ENCODE assay signal across 21 cellular contexts in the genomic region with DNA sequence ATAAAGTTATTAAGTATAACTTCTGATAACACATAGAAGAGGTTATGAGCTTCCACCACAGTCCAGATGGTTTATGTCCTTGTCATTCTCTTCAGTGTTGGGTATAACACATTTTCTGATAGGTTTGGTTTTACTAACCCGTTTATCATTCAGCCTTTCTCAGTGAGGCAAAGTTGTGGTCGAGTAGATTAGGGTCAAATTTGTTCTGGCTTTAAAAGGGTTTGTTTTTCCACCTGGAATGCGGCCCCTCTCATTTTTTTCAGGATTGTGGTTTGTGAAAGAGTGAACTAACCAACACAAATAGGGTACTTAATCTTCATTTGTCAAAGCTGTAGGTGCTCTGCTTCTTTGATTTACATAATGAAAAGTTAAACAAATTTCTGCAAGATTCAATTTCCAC.
DNase-seq lines count a peak whose midpoint lies in the region; ATAC-seq and TF ChIP-seq lines count a peak whose summit lies in the region.
"Had no signal": no experiment of that assay in that cellular context is flagged by ENCODE, and none has a peak within 500 bp of the region (broad histone marks: within the 10 kb centered on the region; RNA-seq: fewer than 3 reads in every experiment).

No MANE protein-coding gene starts in this region.

- no TSS peak for BruUV-seq in PC-3 (replicated peaks; lab: Mats Ljungman, UMichigan)

- no peak overlapping the region for H3K27ac ChIP-seq in HEK293 (ENCODE audit: extremely low read depth, low read depth, low read length)
- H3K27ac ChIP-seq in PC-3 (ENCODE audit: low read length) = peak overlapping the region; percentile 99
- peak overlapping the region; percentile 94 for H3K27ac ChIP-seq in epithelial cell of prostate
- H3K27ac ChIP-seq: lower lobe of right lung, tibial artery, VCaP had no signal

- H3K27me3 Mint-ChIP-seq in progenitor cell of endocrine pancreas = peaks cover 5% of the 10 kb centered on the region
- H3K27me3 Mint-ChIP-seq: IgD-negative memory B cell had no signal

- H3K4me1 Mint-ChIP-seq in progenitor cell of endocrine pancreas (ENCODE audit: low read depth) = peaks cover 32% of the 10 kb centered on the region
- H3K4me1 Mint-ChIP-seq: IgD-negative memory B cell, immature natural killer cell had no signal

- TF ChIP-seq CTCF in HEK293 (tag by site-specific recombination; IDR thresholded peaks at IDR 0.05) (no peak), PC-3 (conservative IDR thresholded peaks at IDR 0.05; ENCODE audit: low read depth, low read length) (no peak), progenitor cell of endocrine pancreas (IDR thresholded peaks at IDR 0.05; ENCODE audit: unreplicated experiment) (no peak)

- POLR2A ChIA-PET in HEK293 (lab: Yijun Ruan, JAX) = no interaction called here
- POLR2A ChIA-PET in PC-3 (lab: Charles Lee; ENCODE audit: unreplicated experiment) = no interaction called here

- peaks cover 7% of the 10 kb centered on the region for H3F3A ChIP-seq in PC-3 (ENCODE audit: low read length, unreplicated experiment)

- peak overlapping the region; percentile 44 for H3K27ac Mint-ChIP-seq in progenitor cell of endocrine pancreas
- H3K27ac Mint-ChIP-seq: IgD-negative memory B cell, immature natural killer cell had no signal

- peak overlapping the region; percentile 12 for H3K4me2 ChIP-seq in PC-3 (ENCODE audit: low read length)

- H3K9me3 ChIP-seq in HEK293 (ENCODE audit: control insufficient read depth, insufficient read depth, low read depth, low read length) (no peaks in the 10 kb centered on the region), PC-3 (ENCODE audit: low read length) (no peaks in the 10 kb centered on the region)
- H3K9me3 ChIP-seq: lower lobe of right lung had no signal

- CTCF ChIA-PET in HEK293 (lab: Yijun Ruan, JAX) = interaction anchor here (0.7 kb wide), 1 partner anchor 412 kb away, joined by 3 read pairs; no protein-coding TSS in a partner anchor
- CTCF ChIA-PET in PC-3 (lab: Charles Lee) = no interaction called here

- H3K36me3 ChIP-seq in HEK293 (ENCODE audit: control insufficient read depth in 2 of 2, insufficient read depth in 1 of 2, low read length in 2 of 2) (no peaks in the 10 kb centered on the region), PC-3 (ENCODE audit: low read depth, low read length) (no peaks in the 10 kb centered on the region)
- H3K36me3 ChIP-seq: lower lobe of right lung, tibial artery had no signal

- H3K79me2 ChIP-seq in PC-3 (ENCODE audit: low read length) = no peaks in the 10 kb centered on the region

- H3K27me3 ChIP-seq in PC-3 (ENCODE audit: low read length) = no peaks in the 10 kb centered on the region
- H3K27me3 ChIP-seq: tibial artery had no signal

- no peak overlapping the region for H3K4me3 Mint-ChIP-seq in progenitor cell of endocrine pancreas (ENCODE audit: low read depth)
- H3K4me3 Mint-ChIP-seq: IgD-negative memory B cell, immature natural killer cell had no signal

- H4K20me1 ChIP-seq in PC-3 (ENCODE audit: low read length) = no peaks in the 10 kb centered on the region

- H3K4me3 ChIP-seq in HEK293 (ENCODE audit: low read depth, low read length) (no peak overlapping the region), PC-3 (ENCODE audit: low read length) (no peak overlapping the region)
- H3K4me3 ChIP-seq: lower lobe of right lung, tibial artery had no signal

- H3K4me1 ChIP-seq in HEK293 (ENCODE audit: control insufficient read depth, insufficient read depth, low read length) = peaks cover 29% of the 10 kb centered on the region
- peaks cover 65% of the 10 kb centered on the region for H3K4me1 ChIP-seq in PC-3 (ENCODE audit: insufficient read depth, low read length)
- H3K4me1 ChIP-seq: lower lobe of right lung had no signal

- peak overlapping the region; percentile 23; the same call in 1 of the 2 replicates for H2AFZ ChIP-seq in PC-3 (ENCODE audit: low read length)

- intact Hi-C loops in PC-3 (cut with micrococcal nuclease) = loop anchor here (10.0 kb wide), 2 partner anchors 211 to 281 kb away; no protein-coding TSS in a partner anchor

- H3K36me3 Mint-ChIP-seq in progenitor cell of endocrine pancreas (ENCODE audit: insufficient read depth) = no peaks in the 10 kb centered on the region
- H3K36me3 Mint-ChIP-seq: IgD-negative memory B cell had no signal

- H3K9me2 ChIP-seq in PC-3 (replicated peaks; ENCODE audit: low read length) = no peaks in the 10 kb centered on the region

- peaks cover 2% of the 10 kb centered on the region for H3K9me3 Mint-ChIP-seq in progenitor cell of endocrine pancreas (ENCODE audit: low read depth)

- ATAC-seq in PC-3 (no peak), GM19328 (IDR thresholded peaks at IDR 0.05; ENCODE audit: unreplicated experiment) (no peak), GM18870 (IDR thresholded peaks at IDR 0.05; ENCODE audit: unreplicated experiment) (no peak)
- ATAC-seq: lower lobe of right lung; Right ventricle myocardium inferior; sciatic nerve; stimulated activated naive CD8-positive, alpha-beta T cell treated with anti-CD3 and anti-CD28 coated beads, Interleukin-15, Interleukin-2, amounts not matched to agents 100 U/mL and 50 U/mL, for 24 hours had no signal

- peak; percentile 13 for DNase-seq in PC-3
- no peak for DNase-seq in epithelial cell of prostate (ENCODE audit: low read depth, low spot score)
- DNase-seq in progenitor cell of endocrine pancreas (ENCODE audit: low spot score, unreplicated experiment) = no peak
- DNase-seq in SIG-M5 (lab: John Stamatoyannopoulos, UW) = no peak
- DNase-seq: activated CD4-positive, alpha-beta T cell treated with anti-CD3 and anti-CD28 coated beads, Interleukin-2, amount 50 U/mL, for 4 hours; amniotic stem cell; DMS79 treated with DMSO at 0.1 percent for 48 hours; head of caudate nucleus; immature natural killer cell; lower lobe of right lung; NCI-H187; stimulated activated naive CD8-positive, alpha-beta T cell treated with anti-CD3 and anti-CD28 coated beads, Interleukin-15, Interleukin-2, amounts not matched to agents 100 U/mL and 50 U/mL, for 24 hours; T-helper 2 cell; tibial artery had no signal

- peak overlapping the region; percentile 12; the same call in 1 of the 2 replicates for H3K9ac ChIP-seq in PC-3 (ENCODE audit: low read length)

TF ChIP-seq in HEK293, 187 proteins besides CTCF, POLR2A, EP300 and RAD21 (continues in another document):
- TF ChIP-seq ZNF10 (tag by site-specific recombination; IDR thresholded peaks at IDR 0.05) (no peak), ZNF707 (tag by site-specific recombination; IDR thresholded peaks at IDR 0.05) (no peak), ZNF184 (tag by site-specific recombination; IDR thresholded peaks at IDR 0.05) (no peak), ZNF221 (tag by site-specific recombination; IDR thresholded peaks at IDR 0.05; ENCODE audit: borderline replicate concordance) (no peak), ZNF341 (tag by site-specific recombination; IDR thresholded peaks at IDR 0.05; ENCODE audit: low read depth) (no peak), KLF10 (tag by site-specific recombination; IDR thresholded peaks at IDR 0.05) (no peak), ZNF394 (tag by site-specific recombination; IDR thresholded peaks at IDR 0.05; ENCODE audit: borderline replicate concordance) (no peak), WT1 (tag by site-specific recombination; IDR thresholded peaks at IDR 0.05) (peak; percentile 75), GLI2 (tag by site-specific recombination; IDR thresholded peaks at IDR 0.05; ENCODE audit: borderline replicate concordance, low read depth) (peak; percentile 49; the same call in 1 of the 2 replicates)
- TF ChIP-seq, protein P1, sequence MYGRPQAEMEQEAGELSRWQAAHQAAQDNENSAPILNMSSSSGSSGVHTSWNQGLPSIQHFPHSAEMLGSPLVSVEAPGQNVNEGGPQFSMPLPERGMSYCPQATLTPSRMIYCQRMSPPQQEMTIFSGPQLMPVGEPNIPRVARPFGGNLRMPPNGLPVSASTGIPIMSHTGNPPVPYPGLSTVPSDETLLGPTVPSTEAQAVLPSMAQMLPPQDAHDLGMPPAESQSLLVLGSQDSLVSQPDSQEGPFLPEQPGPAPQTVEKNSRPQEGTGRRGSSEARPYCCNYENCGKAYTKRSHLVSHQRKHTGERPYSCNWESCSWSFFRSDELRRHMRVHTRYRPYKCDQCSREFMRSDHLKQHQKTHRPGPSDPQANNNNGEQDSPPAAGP (tag by site-specific recombination; IDR thresholded peaks at IDR 0.05) = no peak
- TF ChIP-seq, protein P2, sequence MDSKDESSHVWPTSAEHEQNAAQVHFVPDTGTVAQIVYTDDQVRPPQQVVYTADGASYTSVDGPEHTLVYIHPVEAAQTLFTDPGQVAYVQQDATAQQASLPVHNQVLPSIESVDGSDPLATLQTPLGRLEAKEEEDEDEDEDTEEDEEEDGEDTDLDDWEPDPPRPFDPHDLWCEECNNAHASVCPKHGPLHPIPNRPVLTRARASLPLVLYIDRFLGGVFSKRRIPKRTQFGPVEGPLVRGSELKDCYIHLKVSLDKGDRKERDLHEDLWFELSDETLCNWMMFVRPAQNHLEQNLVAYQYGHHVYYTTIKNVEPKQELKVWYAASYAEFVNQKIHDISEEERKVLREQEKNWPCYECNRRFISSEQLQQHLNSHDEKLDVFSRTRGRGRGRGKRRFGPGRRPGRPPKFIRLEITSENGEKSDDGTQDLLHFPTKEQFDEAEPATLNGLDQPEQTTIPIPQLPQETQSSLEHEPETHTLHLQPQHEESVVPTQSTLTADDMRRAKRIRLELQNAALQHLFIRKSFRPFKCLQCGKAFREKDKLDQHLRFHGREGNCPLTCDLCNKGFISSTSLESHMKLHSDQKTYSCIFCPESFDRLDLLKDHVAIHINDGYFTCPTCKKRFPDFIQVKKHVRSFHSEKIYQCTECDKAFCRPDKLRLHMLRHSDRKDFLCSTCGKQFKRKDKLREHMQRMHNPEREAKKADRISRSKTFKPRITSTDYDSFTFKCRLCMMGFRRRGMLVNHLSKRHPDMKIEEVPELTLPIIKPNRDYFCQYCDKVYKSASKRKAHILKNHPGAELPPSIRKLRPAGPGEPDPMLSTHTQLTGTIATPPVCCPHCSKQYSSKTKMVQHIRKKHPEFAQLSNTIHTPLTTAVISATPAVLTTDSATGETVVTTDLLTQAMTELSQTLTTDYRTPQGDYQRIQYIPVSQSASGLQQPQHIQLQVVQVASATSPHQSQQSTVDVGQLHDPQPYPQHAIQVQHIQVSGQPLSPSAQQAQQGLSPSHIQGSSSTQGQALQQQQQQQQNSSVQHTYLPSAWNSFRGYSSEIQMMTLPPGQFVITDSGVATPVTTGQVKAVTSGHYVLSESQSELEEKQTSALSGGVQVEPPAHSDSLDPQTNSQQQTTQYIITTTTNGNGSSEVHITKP (tag by site-specific recombination; IDR thresholded peaks at IDR 0.05) = peak; percentile 29; the same call in 1 of the 2 replicates
